Comparison of ENCODE assay signal across 19 cellular contexts in genomic region chr17:69423450-69423849, GRCh38. TPM values are rescaled to one million over a fixed set of nuclear protein-coding genes. Genes with fewer than 3 reads are reported as not detected.
DNase-seq lines count a peak whose midpoint lies in the region; ATAC-seq and TF ChIP-seq lines count a peak whose summit lies in the region.
"Had no signal": no experiment of that assay in that cellular context is flagged by ENCODE, and none has a peak within 500 bp of the region (broad histone marks: within the 10 kb centered on the region; RNA-seq: fewer than 3 reads in every experiment).

No MANE protein-coding gene starts in this region.

- TF ChIP-seq CTCF in mucosa of descending colon (IDR thresholded peaks at IDR 0.05), result no peak

- intact Hi-C loops in naive thymus-derived CD4-positive, alpha-beta T cell (cut with micrococcal nuclease), result loop anchor here in 1 of 2 donors (1.0 kb wide), 1 partner anchor 9 kb away; the partner anchor contains the start of gene MAP2K6
- intact Hi-C loops in mucosa of descending colon (cut with DNase I, micrococcal nuclease), result loop anchor here in 1 of 2 donors (10.0 kb wide), 1 partner anchor 81 kb away; no protein-coding TSS in a partner anchor
- intact Hi-C loops in cardiac septum (cut with DNase I), result no loop called here

- POLR2A ChIA-PET in naive thymus-derived CD4-positive, alpha-beta T cell (lab: Charles Lee), result interaction anchor here (0.8 to 1.4 kb wide), 4 partner anchors 8 to 17 kb away, joined by 3 to 4 read pairs (median 3); partner anchors contain the start of gene MAP2K6

- H3K9me3 Mint-ChIP-seq in activated T-helper 17 cell treated with anti-CD3 and anti-CD28 coated beads, Interleukin-2, amount 50 U/mL, for 72 hours, result no peaks in the 10 kb centered on the region
- no peaks in the 10 kb centered on the region for H3K9me3 Mint-ChIP-seq in naive thymus-derived CD4-positive, alpha-beta T cell
- H3K9me3 Mint-ChIP-seq: CD14-positive monocyte had no signal

- peak; percentile 79 for ATAC-seq in activated T-helper 17 cell treated with anti-CD3 and anti-CD28 coated beads, Interleukin-2, amount 50 U/mL, for 72 hours (replicated peaks)
- no peak for ATAC-seq in naive thymus-derived CD4-positive, alpha-beta T cell
- ATAC-seq in GM18873 (IDR thresholded peaks at IDR 0.05; ENCODE audit: low FRiP score, unreplicated experiment), result no peak
- no peak for ATAC-seq in mucosa of descending colon
- ATAC-seq in HG02970 (IDR thresholded peaks at IDR 0.05; ENCODE audit: low FRiP score, unreplicated experiment), result no peak
- ATAC-seq: GM12878 had no signal

- H3K27ac Mint-ChIP-seq in activated T-helper 17 cell treated with anti-CD3 and anti-CD28 coated beads, Interleukin-2, amount 50 U/mL, for 72 hours, result peak overlapping the region; percentile 77
- H3K27ac Mint-ChIP-seq in naive thymus-derived CD4-positive, alpha-beta T cell, result peak overlapping the region in 5 of 9 donors; percentile 16 to 63 (median 35)

- H3K4me1 Mint-ChIP-seq in activated T-helper 17 cell treated with anti-CD3 and anti-CD28 coated beads, Interleukin-2, amount 50 U/mL, for 72 hours, result peaks cover 12% of the 10 kb centered on the region
- H3K4me1 Mint-ChIP-seq in naive thymus-derived CD4-positive, alpha-beta T cell, result peaks cover 30 to 75% (median 65%) of the 10 kb centered on the region in 7 donors

- no peaks in the 10 kb centered on the region for H3K36me3 ChIP-seq in naive thymus-derived CD4-positive, alpha-beta T cell (ENCODE audit: control insufficient read depth in 2 of 3, insufficient read depth in 3 of 3, low read length in 3 of 3)
- no peaks in the 10 kb centered on the region for H3K36me3 ChIP-seq in mucosa of descending colon (ENCODE audit: low read depth)
- H3K36me3 ChIP-seq: esophagus muscularis mucosa, HAP-1, right lobe of liver, SJSA1, tibial artery had no signal

- H3K4me1 ChIP-seq in naive thymus-derived CD4-positive, alpha-beta T cell (ENCODE audit: control insufficient read depth in 2 of 2, insufficient read depth in 2 of 2, low read length in 2 of 2), result peaks cover 11 to 17% of the 10 kb centered on the region in 2 donors
- peaks cover 22% of the 10 kb centered on the region for H3K4me1 ChIP-seq in mucosa of descending colon (ENCODE audit: low read depth)
- H3K4me1 ChIP-seq: SJSA1 had no signal

- no peak overlapping the region for H3K27ac ChIP-seq in naive thymus-derived CD4-positive, alpha-beta T cell (ENCODE audit: low read depth, low read length)
- H3K27ac ChIP-seq: esophagus muscularis mucosa, right lobe of liver, SJSA1, tibial artery had no signal

- no peaks in the 10 kb centered on the region for H3K36me3 Mint-ChIP-seq in activated T-helper 17 cell treated with anti-CD3 and anti-CD28 coated beads, Interleukin-2, amount 50 U/mL, for 72 hours (ENCODE audit: low read depth)
- peaks cover 2 to 34% (median 21%) of the 10 kb centered on the region in 5 donors for H3K36me3 Mint-ChIP-seq in naive thymus-derived CD4-positive, alpha-beta T cell

- no peaks in the 10 kb centered on the region for H3K27me3 ChIP-seq in naive thymus-derived CD4-positive, alpha-beta T cell (ENCODE audit: control insufficient read depth in 2 of 2, insufficient read depth in 2 of 2, low read length in 2 of 2)
- H3K27me3 ChIP-seq: esophagus muscularis mucosa, right lobe of liver, SJSA1, tibial artery had no signal

- H3K4me3 Mint-ChIP-seq in activated T-helper 17 cell treated with anti-CD3 and anti-CD28 coated beads, Interleukin-2, amount 50 U/mL, for 72 hours, result peak overlapping the region; percentile 72
- peak overlapping the region in 8 of 10 donors; percentile 11 to 70 (median 48) for H3K4me3 Mint-ChIP-seq in naive thymus-derived CD4-positive, alpha-beta T cell
- H3K4me3 Mint-ChIP-seq: CD14-positive monocyte had no signal

- H3K4me3 ChIP-seq in naive thymus-derived CD4-positive, alpha-beta T cell (ENCODE audit: low read length), result no peak overlapping the region
- H3K4me3 ChIP-seq in mucosa of descending colon, result no peak overlapping the region
- H3K4me3 ChIP-seq: esophagus muscularis mucosa, GM12878, HAP-1, right lobe of liver, SJSA1, tibial artery had no signal

- CTCF ChIA-PET in naive thymus-derived CD4-positive, alpha-beta T cell (lab: Charles Lee), result no interaction called here

- no peaks in the 10 kb centered on the region for H3K9me3 ChIP-seq in naive thymus-derived CD4-positive, alpha-beta T cell (ENCODE audit: control insufficient read depth in 2 of 3, low read length in 3 of 3)
- no peaks in the 10 kb centered on the region for H3K9me3 ChIP-seq in mucosa of descending colon
- H3K9me3 ChIP-seq: esophagus muscularis mucosa, HAP-1, right lobe of liver, tibial artery had no signal

- no peaks in the 10 kb centered on the region for H3K27me3 Mint-ChIP-seq in activated T-helper 17 cell treated with anti-CD3 and anti-CD28 coated beads, Interleukin-2, amount 50 U/mL, for 72 hours
- H3K27me3 Mint-ChIP-seq in naive thymus-derived CD4-positive, alpha-beta T cell, result no peaks in the 10 kb centered on the region

- DNase-seq in ELR (ENCODE audit: low read depth), result peak; percentile 49
- peak; percentile 58 for DNase-seq in KG1 (lab: John Stamatoyannopoulos, UW)
- no peak for DNase-seq in naive thymus-derived CD4-positive, alpha-beta T cell
- DNase-seq in mucosa of descending colon, result no peak
- no peak for DNase-seq in cardiac septum (ENCODE audit: low spot score)
- DNase-seq: mesendoderm; NCI-H1694; NCI-H510A; right lobe of liver; stimulated activated CD4-positive, alpha-beta T cell treated with anti-CD3 and anti-CD28 coated beads, Interleukin-1b, Interleukin-23, amount 100 ng/mL, for 48 hours; tibial artery had no signal

RNA-seq across cellular contexts. Expression of gene MAP2K6, which starts 9.0 kb away (rescaled TPM):
- total RNA-seq in activated T-helper 17 cell treated with anti-CD3 and anti-CD28 coated beads, Interleukin-2, amount 50 U/mL, for 72 hours, result 1 to 10 TPM; 2.4 to 3.9 TPM
- 10 to 100 TPM in 4 of 5 experiments, 1 to 10 TPM in 1; 7.6 to 21.4 (median 18.3) TPM for total RNA-seq in naive thymus-derived CD4-positive, alpha-beta T cell
- polyA plus RNA-seq in naive thymus-derived CD4-positive, alpha-beta T cell, result 10 to 100 TPM; 14.9 to 21.3 TPM
- total RNA-seq in mucosa of descending colon, result 100 to 1,000 TPM in 2 of 3 donors, 10 to 100 TPM in 1; 62.9 to 146 (median 117) TPM
- total RNA-seq in cardiac septum, result 0.57 TPM

Comparison
In these comparisons a context has a peak if more than half of its experiments do, and no peak if none do; other contexts are left out.
1. DNase-seq: peak in ELR (single experiment) and KG1 (single experiment); none in naive thymus-derived CD4-positive, alpha-beta T cell (0 of 9), mucosa of descending colon (0 of 3) and cardiac septum (single experiment).